ENCODE assay signal across 20 cellular contexts in the genomic region with DNA sequence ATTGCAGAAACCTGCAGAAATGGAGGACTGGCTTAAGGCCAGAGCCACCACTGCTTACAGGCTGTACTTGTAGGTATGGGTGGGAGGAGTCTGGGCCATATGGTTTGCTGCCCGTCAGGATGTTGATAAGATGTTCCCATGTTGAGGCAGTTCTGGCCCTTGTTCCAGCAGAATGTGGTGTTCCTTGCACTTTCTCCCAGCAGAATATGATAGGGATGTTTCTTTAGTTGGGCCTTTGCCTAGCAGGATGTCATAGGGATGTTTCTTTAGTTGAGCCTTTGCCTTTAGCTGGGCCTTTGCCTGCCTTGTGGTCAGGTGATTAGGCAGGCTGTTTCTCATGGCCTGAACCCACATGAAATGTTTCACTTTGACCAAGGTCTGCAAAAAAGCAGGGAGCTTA.
DNase-seq lines count a peak whose midpoint lies in the region; ATAC-seq, FAIRE-seq and TF ChIP-seq lines count a peak whose summit lies in the region.
"Had no signal": no experiment of that assay in that cellular context is flagged by ENCODE, and none has a peak within 500 bp of the region (broad histone marks: within the 10 kb centered on the region; RNA-seq: fewer than 3 reads in every experiment).

No MANE protein-coding gene starts in this region.

- H3K4me1 ChIP-seq in KMS-11 (ENCODE audit: low read depth, poor library complexity, severe bottlenecking): peaks cover 44% of the 10 kb centered on the region
- H3K4me1 ChIP-seq in GM12878 (ENCODE audit: control insufficient read depth, insufficient read depth, low read length): no peaks in the 10 kb centered on the region
- peaks cover 12% of the 10 kb centered on the region for H3K4me1 ChIP-seq in left ventricle myocardium inferior
- no peaks in the 10 kb centered on the region for H3K4me1 ChIP-seq in small intestine (ENCODE audit: control insufficient read depth in 2 of 2, insufficient read depth in 1 of 2, low read depth in 1 of 2, low read length in 1 of 2)
- no peaks in the 10 kb centered on the region for H3K4me1 ChIP-seq in colonic mucosa
- H3K4me1 ChIP-seq: A549 had no signal

- H3K27ac Mint-ChIP-seq in activated naive CD4-positive, alpha-beta T cell treated with anti-CD3 and anti-CD28 coated beads, Interleukin-2, amount 50 U/mL, for 72 hours: no peak overlapping the region
- H3K27ac Mint-ChIP-seq: GM23338, HFFc6 had no signal

- POLR2A ChIA-PET in GM12878 (lab: Charles Lee): no interaction called here

- H3K27ac ChIP-seq in KMS-11: peak overlapping the region; percentile 43; the same call in 1 of the 2 replicates
- no peak overlapping the region for H3K27ac ChIP-seq in GM12878 (ENCODE audit: control insufficient read depth, insufficient read depth)
- H3K27ac ChIP-seq in left ventricle myocardium inferior (replicated peaks): peak overlapping the region; percentile 20
- no peak overlapping the region for H3K27ac ChIP-seq in small intestine (ENCODE audit: low read depth in 1 of 2, low read length in 1 of 2)
- no peak overlapping the region for H3K27ac ChIP-seq in colonic mucosa
- H3K27ac ChIP-seq: A549, C4-2B had no signal

- CTCF ChIA-PET in GM12878 (lab: Yijun Ruan, JAX): interaction anchor here (1.1 to 1.2 kb wide), 5 partner anchors 9 to 27 kb away, joined by 3 to 5 read pairs (median 4); no protein-coding TSS in a partner anchor

- no peak for TF ChIP-seq RAD21 in GM12878 (IDR thresholded peaks at IDR 0.05; ENCODE audit: insufficient read depth, low read depth, low read length)

- H4K20me1 ChIP-seq in KMS-11 (ENCODE audit: insufficient read depth) (no peaks in the 10 kb centered on the region), GM12878 (ENCODE audit: control insufficient read depth, insufficient read depth) (no peaks in the 10 kb centered on the region)

- H3K4me3 ChIP-seq in KMS-11 (IDR thresholded peaks at IDR 0.05; ENCODE audit: insufficient read depth, low read depth, low read length) (no peak overlapping the region), GM12878 (no peak overlapping the region), left ventricle myocardium inferior (no peak overlapping the region), small intestine (ENCODE audit: low read depth in 1 of 2, low read length in 2 of 2) (no peak overlapping the region), colonic mucosa (no peak overlapping the region)
- H3K4me3 ChIP-seq: A549, GM23338 had no signal

- H3K4me2 ChIP-seq in KMS-11 (peak overlapping the region; percentile 40), GM12878 (ENCODE audit: control insufficient read depth, insufficient read depth) (no peak overlapping the region)
- H3K4me2 ChIP-seq: A549, GM23338 had no signal

- H3K9me3 ChIP-seq in GM12878 (replicated peaks; ENCODE audit: control insufficient read depth, insufficient read depth, low read length) (no peaks in the 10 kb centered on the region), left ventricle myocardium inferior (replicated peaks) (peaks cover 58% of the 10 kb centered on the region), small intestine (ENCODE audit: control insufficient read depth, low read depth) (no peaks in the 10 kb centered on the region), colonic mucosa (no peaks in the 10 kb centered on the region)
- H3K9me3 ChIP-seq: A549 had no signal

- no peaks in the 10 kb centered on the region for H3K36me3 Mint-ChIP-seq in activated naive CD4-positive, alpha-beta T cell treated with anti-CD3 and anti-CD28 coated beads, Interleukin-2, amount 50 U/mL, for 72 hours

- no TSS peak for BruUV-seq in GM12878 (replicated peaks; lab: Mats Ljungman, UMichigan)

- no peaks in the 10 kb centered on the region for H3K27me3 ChIP-seq in KMS-11 (ENCODE audit: insufficient read depth, low read depth)
- H3K27me3 ChIP-seq in GM12878 (replicated peaks in 1 of 2; ENCODE audit: control insufficient read depth in 2 of 2, insufficient read depth in 2 of 2, low read length in 1 of 2): no peaks in the 10 kb centered on the region
- H3K27me3 ChIP-seq in left ventricle myocardium inferior (ENCODE audit: low read depth): no peaks in the 10 kb centered on the region
- no peaks in the 10 kb centered on the region for H3K27me3 ChIP-seq in small intestine (ENCODE audit: control insufficient read depth in 2 of 2, insufficient read depth in 2 of 2, low read length in 2 of 2)
- H3K27me3 ChIP-seq in colonic mucosa: no peaks in the 10 kb centered on the region

- TF ChIP-seq CTCF in KMS-11 (conservative IDR thresholded peaks at IDR 0.05; ENCODE audit: low read depth, low read length): no peak
- TF ChIP-seq CTCF in GM12878 (IDR thresholded peaks at IDR 0.05 in 2 of 3, conservative IDR thresholded peaks at IDR 0.05 in 1 of 3; ENCODE audit: control insufficient read depth in 2 of 3, extremely low read depth in 1 of 3, insufficient read depth in 1 of 3, low read depth in 3 of 3, low read length in 3 of 3): no peak
- no peak for TF ChIP-seq CTCF in left ventricle myocardium inferior (IDR thresholded peaks at IDR 0.05; ENCODE audit: borderline replicate concordance)
- TF ChIP-seq CTCF in colonic mucosa (IDR thresholded peaks at IDR 0.05): no peak

- peaks cover 5 to 13% of the 10 kb centered on the region in 2 donors for H3K9me3 Mint-ChIP-seq in activated naive CD4-positive, alpha-beta T cell treated with anti-CD3 and anti-CD28 coated beads, Interleukin-2, amount 50 U/mL, for 72 hours

- SMC1A ChIA-PET in GM12878 (lab: Charles Lee; ENCODE audit: uncharacterized antibody, unreplicated experiment): interaction anchor here (0.8 to 1.4 kb wide), 5 partner anchors 10 to 88 kb away, joined by 3 to 5 read pairs (median 3); no protein-coding TSS in a partner anchor

- peak overlapping the region; percentile 26; the same call in 1 of the 2 replicates for H2AFZ ChIP-seq in KMS-11 (ENCODE audit: low read depth)
- H2AFZ ChIP-seq in GM12878 (ENCODE audit: control insufficient read depth, low read depth, low read length): no peak overlapping the region
- H2AFZ ChIP-seq: GM23338 had no signal

- no peak overlapping the region for H3K9ac ChIP-seq in KMS-11
- H3K9ac ChIP-seq in GM12878 (ENCODE audit: control insufficient read depth, insufficient read depth, low read length): no peak overlapping the region
- no peak overlapping the region for H3K9ac ChIP-seq in colonic mucosa (ENCODE audit: low read depth in 2 of 2, low read length in 2 of 2)

- peak; percentile 73 for ATAC-seq in GM12878
- no peak for ATAC-seq in activated naive CD4-positive, alpha-beta T cell treated with anti-CD3 and anti-CD28 coated beads, Interleukin-2, amount 50 U/mL, for 72 hours
- ATAC-seq: A549, GM23338, Panc1 had no signal

- TF ChIP-seq POLR2A in GM12878 (IDR thresholded peaks at IDR 0.05; ENCODE audit: low read depth, low read length): no peak

- in situ Hi-C loops in GM12878 (cut with MboI): no loop called here

- no peak for TF ChIP-seq EP300 in GM12878 (IDR thresholded peaks at IDR 0.05; ENCODE audit: borderline replicate concordance in 1 of 2, control insufficient read depth in 1 of 2, low read depth in 2 of 2, low read length in 2 of 2)

- WGBS in GM12878 (ENCODE audit: insufficient coverage, insufficient replicate concordance, low lambda C conversion rate, missing lambda C conversion rate): 69% methylated on average over 1 of the region's 1 CpG
- WGBS in small intestine, 3 donors: 47 to 73% (median 53%) methylated on average over 1 of the region's 1 CpG

- no peak for DNase-seq in GM12878 (ENCODE audit: low read depth, low spot score)
- DNase-seq in left ventricle myocardium inferior: peak; percentile 21
- DNase-seq in small intestine: peak; percentile 2
- no peak for DNase-seq in activated naive CD4-positive, alpha-beta T cell treated with anti-CD3 and anti-CD28 coated beads, Interleukin-2, amount 50 U/mL, for 72 hours (ENCODE audit: low spot score in 2 of 2)
- no peak for DNase-seq in colonic mucosa
- no peak for DNase-seq in H4 (ENCODE audit: low spot score)
- DNase-seq: DMS 273 treated with DMSO at 0.1 percent for 48 hours, GDM1, HFFc6, KG1, NCI-H1092, NCI-H146, NCI-H510A treated with DMSO at 0.1 percent for 48 hours, NCI-H82 had no signal

- H3K79me2 ChIP-seq in KMS-11 (ENCODE audit: insufficient read depth, low read depth) (no peaks in the 10 kb centered on the region), GM12878 (ENCODE audit: control insufficient read depth, insufficient read depth, low read length) (no peaks in the 10 kb centered on the region)

- FAIRE-seq in GM12878 (lab: Jason Lieb, UNC): no peak
- FAIRE-seq in small intestine (lab: Jason Lieb, UNC): no peak
- FAIRE-seq: A549, GM12892 had no signal

- intact Hi-C loops in GM12878 (cut with micrococcal nuclease; ENCODE audit: unreplicated experiment) (no loop called here), left ventricle myocardium inferior (cut with micrococcal nuclease) (no loop called here), colonic mucosa (cut with DNase I) (no loop called here)

- RAD21 ChIA-PET in GM12878 (lab: Charles Lee; ENCODE audit: unreplicated experiment): interaction anchor here (0.8 to 1.2 kb wide), 2 partner anchors 26 to 228 kb away, joined by 3 read pairs; no protein-coding TSS in a partner anchor

- H3K36me3 ChIP-seq in KMS-11 (ENCODE audit: insufficient read depth) (no peaks in the 10 kb centered on the region), GM12878 (ENCODE audit: control insufficient read depth in 2 of 2, insufficient read depth in 2 of 2, low read length in 1 of 2) (no peaks in the 10 kb centered on the region), left ventricle myocardium inferior (peaks cover 6% of the 10 kb centered on the region), small intestine (ENCODE audit: control insufficient read depth in 2 of 2, insufficient read depth in 2 of 2, low read length in 2 of 2) (no peaks in the 10 kb centered on the region), colonic mucosa (no peaks in the 10 kb centered on the region)

TF ChIP-seq in GM12878, 131 proteins besides CTCF, POLR2A, EP300 and RAD21:
- TF ChIP-seq SUPT20H (IDR thresholded peaks at IDR 0.05; ENCODE audit: borderline replicate concordance, control insufficient read depth, low read depth, low read length) (no peak), BCL11A (IDR thresholded peaks at IDR 0.05; ENCODE audit: low read depth, low read length) (0 out of 2 replicates have a peak, but pooled peaks have one; percentile 8), SIN3A (IDR thresholded peaks at IDR 0.05; ENCODE audit: low read depth, low read length) (no peak), JUNB (IDR thresholded peaks at IDR 0.05) (no peak), GATAD2B (conservative IDR thresholded peaks at IDR 0.05; ENCODE audit: low read depth) (no peak), YBX1 (IDR thresholded peaks at IDR 0.05) (no peak), ESRRA (IDR thresholded peaks at IDR 0.05; ENCODE audit: low read length) (no peak), CREB1 (IDR thresholded peaks at IDR 0.05; ENCODE audit: low read depth) (no peak)

Comparison
In these comparisons a context has a peak if more than half of its experiments do, and no peak if none do; other contexts are left out.
1. H3K27ac ChIP-seq: peak in KMS-11 (single experiment) and left ventricle myocardium inferior (single experiment); none in GM12878 (single experiment), small intestine (0 of 2) and colonic mucosa (single experiment).
2. DNase-seq: peak in left ventricle myocardium inferior (single experiment) and small intestine (single experiment); none in GM12878 (single experiment), activated naive CD4-positive, alpha-beta T cell treated with anti-CD3 and anti-CD28 coated beads, Interleukin-2, amount 50 U/mL, for 72 hours (0 of 2), colonic mucosa (single experiment) and H4 (single experiment).